Comparison of ENCODE assay signal across 26 cellular contexts in genomic region chr9:24897826-24898225, GRCh38.
A peak's percentile ranks its signal among the peaks of the same experiment; 100 is the strongest.
DNase-seq lines count a peak whose midpoint lies in the region; ATAC-seq and TF ChIP-seq lines count a peak whose summit lies in the region.
"Had no signal": no experiment of that assay in that cellular context is flagged by ENCODE, and none has a peak within 500 bp of the region (broad histone marks: within the 10 kb centered on the region; RNA-seq: fewer than 3 reads in every experiment).

No MANE protein-coding gene starts in this region.

- no peak overlapping the region for H2AFZ ChIP-seq in GM23338

- H3K4me1 Mint-ChIP-seq in GM23338 = no peaks in the 10 kb centered on the region
- H3K4me1 Mint-ChIP-seq: CD14-positive monocyte; CD4-positive, alpha-beta memory T cell; CD4-positive, CD25-positive, alpha-beta regulatory T cell; CD8-positive, alpha-beta memory T cell had no signal

- H3K79me2 ChIP-seq in GM23338 (replicated peaks; ENCODE audit: insufficient read depth) = no peaks in the 10 kb centered on the region

- H3K4me3 ChIP-seq in GM23338 (no peak overlapping the region), spleen (no peak overlapping the region)
- H3K4me3 ChIP-seq: A549, BLaER1, GM12878 had no signal

- H3K9me2 ChIP-seq in GM23338 (ENCODE audit: insufficient read depth) = no peaks in the 10 kb centered on the region

- H3K27ac ChIP-seq in GM23338 (ENCODE audit: low read depth) (no peak overlapping the region), spleen (no peak overlapping the region)
- H3K27ac ChIP-seq: 22Rv1, A549, BLaER1 had no signal

- no peaks in the 10 kb centered on the region for H4K20me1 ChIP-seq in GM23338 (replicated peaks; ENCODE audit: insufficient read depth)
- H4K20me1 ChIP-seq: BLaER1 had no signal

- 0 out of 2 replicates have a peak overlapping the region, but pooled peaks have one; percentile 14 for H3K27ac Mint-ChIP-seq in GM23338
- H3K27ac Mint-ChIP-seq: CD14-positive monocyte; CD4-positive, alpha-beta memory T cell; CD4-positive, CD25-positive, alpha-beta regulatory T cell; CD8-positive, alpha-beta memory T cell had no signal

- no peaks in the 10 kb centered on the region for H3K4me1 ChIP-seq in GM23338 (ENCODE audit: insufficient read depth)
- H3K4me1 ChIP-seq in spleen = no peaks in the 10 kb centered on the region
- H3K4me1 ChIP-seq: A549, BE2C had no signal

- H3F3A ChIP-seq in GM23338 (replicated peaks; ENCODE audit: low read depth) = no peaks in the 10 kb centered on the region

- TF ChIP-seq CTCF in GM23338 (conservative IDR thresholded peaks at IDR 0.05; ENCODE audit: low read depth in 2 of 2) (no peak), spleen (IDR thresholded peaks at IDR 0.05 in 8 of 11, conservative IDR thresholded peaks at IDR 0.05 in 3 of 11) (no peak)

- peaks cover 4% of the 10 kb centered on the region for H3K27me3 Mint-ChIP-seq in GM23338 (ENCODE audit: insufficient read depth, low read depth, poor library complexity)
- H3K27me3 Mint-ChIP-seq: CD4-positive, alpha-beta memory T cell; CD4-positive, CD25-positive, alpha-beta regulatory T cell had no signal

- TF ChIP-seq POLR2A in spleen (IDR thresholded peaks at IDR 0.05) = no peak

- no peak for DNase-seq in GM23338 (ENCODE audit: low spot score)
- DNase-seq in mesenteric fat pad (ENCODE audit: low spot score) = peak; percentile 49
- peak; percentile 54 for DNase-seq in posterior vena cava (ENCODE audit: low spot score)
- DNase-seq in spleen = peak; percentile 54
- DNase-seq in globus pallidus (ENCODE audit: low spot score) = no peak
- DNase-seq in anterior cingulate cortex (lab: John Stamatoyannopoulos, UW) = no peak
- DNase-seq in Ammon's horn (ENCODE audit: low spot score) = no peak
- DNase-seq: AML-193; BE2C; C1 segment of cervical spinal cord; CD4-positive, alpha-beta memory T cell; CD4-positive, CD25-positive, alpha-beta regulatory T cell; CD8-positive, alpha-beta memory T cell; COR-L47; DMS 273 treated with DMSO at 0.1 percent for 48 hours; DMS153; DMS53; DMS79; DND-41; EL; GDM1 had no signal

- peaks cover 0 to 23% (median 8%) of the 10 kb centered on the region in 8 donors for H3K9me3 ChIP-seq in spleen
- H3K9me3 ChIP-seq: A549, BE2C, BLaER1 had no signal

- H3K36me3 ChIP-seq in GM23338 (ENCODE audit: insufficient read depth) (no peaks in the 10 kb centered on the region), spleen (no peaks in the 10 kb centered on the region)
- H3K36me3 ChIP-seq: BE2C, BLaER1 had no signal

- peaks cover 5% of the 10 kb centered on the region; the same call in 2 of the 3 replicates for H3K36me3 Mint-ChIP-seq in GM23338 (ENCODE audit: low read depth)
- H3K36me3 Mint-ChIP-seq: CD14-positive monocyte; CD4-positive, alpha-beta memory T cell; CD4-positive, CD25-positive, alpha-beta regulatory T cell; CD8-positive, alpha-beta memory T cell had no signal

- H3K27me3 ChIP-seq in GM23338 (ENCODE audit: insufficient read depth) (no peaks in the 10 kb centered on the region), spleen (replicated peaks in 1 of 7) (no peaks in the 10 kb centered on the region)
- H3K27me3 ChIP-seq: BE2C, BLaER1 had no signal

- no peak for ATAC-seq in GM23338
- ATAC-seq: A549, GM12878 had no signal

- 86 to 93% (median 92%) methylated on average over 13 to 15 of the region's 15 CpGs for WGBS in spleen, 5 donors

- no peak overlapping the region for H3K4me3 Mint-ChIP-seq in GM23338
- H3K4me3 Mint-ChIP-seq: CD14-positive monocyte; CD4-positive, alpha-beta memory T cell; CD4-positive, CD25-positive, alpha-beta regulatory T cell; CD8-positive, alpha-beta memory T cell had no signal

- no peak overlapping the region for H3K4me2 ChIP-seq in GM23338
- H3K4me2 ChIP-seq: A549, BLaER1 had no signal

- intact Hi-C loops in posterior vena cava (cut with DNase I) (no loop called here), spleen (cut with DNase I; ENCODE audit: low total_unique reads) (no loop called here)

- H3K9me3 Mint-ChIP-seq in GM23338 = peaks cover 18% of the 10 kb centered on the region

TF ChIP-seq in GM23338, 12 proteins besides CTCF, POLR2A, EP300 and RAD21 (continues in another document):
- TF ChIP-seq ETS1 (IDR thresholded peaks at IDR 0.05) (no peak), REST (IDR thresholded peaks at IDR 0.05; ENCODE audit: unreplicated experiment) (no peak), JUNB (IDR thresholded peaks at IDR 0.05; ENCODE audit: unreplicated experiment) (no peak), POLR2AphosphoS5 (IDR thresholded peaks at IDR 0.05; ENCODE audit: low read depth) (no peak), NANOG (IDR thresholded peaks at IDR 0.05; ENCODE audit: borderline replicate concordance) (no peak), STAT1 (IDR thresholded peaks at IDR 0.05; ENCODE audit: unreplicated experiment) (no peak), EZH2phosphoT487 (IDR thresholded peaks at IDR 0.05; ENCODE audit: unreplicated experiment) (no peak), EZH2 (IDR thresholded peaks at IDR 0.05; ENCODE audit: low read depth, unreplicated experiment) (no peak)

Comparison
In these comparisons a context has a peak if more than half of its experiments do, and no peak if none do; other contexts are left out.
1. DNase-seq: peak in mesenteric fat pad (single experiment), posterior vena cava (single experiment) and spleen (single experiment); none in GM23338 (single experiment), globus pallidus (single experiment), anterior cingulate cortex (0 of 58) and Ammon's horn (single experiment).